8 cellular contexts compared by ENCODE assay signal in the genomic region with DNA sequence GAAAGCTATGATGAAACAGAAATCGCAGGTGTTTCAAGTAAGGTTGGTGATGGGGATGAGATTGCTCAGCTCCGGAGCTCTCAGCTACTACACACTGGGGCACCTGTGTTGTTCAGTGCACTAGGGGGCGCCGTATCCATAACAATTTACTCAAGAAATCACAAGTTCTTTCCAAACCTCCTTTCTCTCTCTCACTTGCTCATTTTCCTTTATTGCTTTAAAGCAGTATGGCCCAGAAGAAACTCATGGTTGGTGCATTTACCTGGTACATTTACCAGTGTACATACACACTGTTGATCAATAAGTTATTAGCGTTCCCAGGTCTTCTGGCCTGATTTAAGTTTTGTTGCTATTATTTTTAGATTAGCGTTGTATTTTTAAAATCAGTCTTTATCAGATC.
DNase-seq lines count a peak whose midpoint lies in the region; ATAC-seq and TF ChIP-seq lines count a peak whose summit lies in the region.

No MANE protein-coding gene starts in this region.

- TF ChIP-seq CTCF in LNCaP clone FGC (IDR thresholded peaks at IDR 0.05; ENCODE audit: control insufficient read depth, extremely low read depth, insufficient read depth) (peak; percentile 86), thyroid gland (IDR thresholded peaks at IDR 0.05) (peak in 5 of 6 experiments; percentile 29 to 83 (median 80))

- no peaks in the 10 kb centered on the region for H3K27me3 ChIP-seq in thyroid gland

- H3K27ac ChIP-seq in thyroid gland: peak overlapping the region in 1 of 3 donors; percentile 14

- H3K4me1 ChIP-seq in thyroid gland: peaks cover 33 to 35% of the 10 kb centered on the region in 2 donors

- intact Hi-C loops in thyroid gland (cut with DNase I): no loop called here

- no peak for TF ChIP-seq POLR2A in thyroid gland (IDR thresholded peaks at IDR 0.05)

- H3K9me3 ChIP-seq in thyroid gland: no peaks in the 10 kb centered on the region

- no peaks in the 10 kb centered on the region for H3K36me3 ChIP-seq in thyroid gland

- ATAC-seq in GM21447 (IDR thresholded peaks at IDR 0.05; ENCODE audit: unreplicated experiment): peak; percentile 78

- 30 to 31% methylated on average over 6 of the region's 6 CpGs for WGBS in thyroid gland, 2 donors

- H3K4me3 ChIP-seq in LNCaP clone FGC (ENCODE audit: low read depth, low read length): no peak overlapping the region
- H3K4me3 ChIP-seq in thyroid gland (replicated peaks in 1 of 3): no peak overlapping the region

- peak; percentile 63 for DNase-seq in COLO829 (ENCODE audit: low spot score)
- peak; percentile 71 for DNase-seq in LNCaP clone FGC (ENCODE audit: low read depth)
- DNase-seq in RPMI8226: peak; percentile 68
- DNase-seq in activated T-helper 1 cell treated with anti-CD3 and anti-CD28 coated beads, Interleukin-2, amount 50 U/mL, for 16 hours (ENCODE audit: low read depth in 1 of 2, low spot score in 1 of 2): peak; percentile 67 to 68
- DNase-seq in fibroblast of the conjunctiva (ENCODE audit: low read depth): peak; percentile 71
- DNase-seq in nucleus accumbens (lab: John Stamatoyannopoulos, UW): peak in 47 of 56 donors; percentile 5 to 91 (median 52)
- DNase-seq in thyroid gland: peak; percentile 82 to 91
